In the genomic region with DNA sequence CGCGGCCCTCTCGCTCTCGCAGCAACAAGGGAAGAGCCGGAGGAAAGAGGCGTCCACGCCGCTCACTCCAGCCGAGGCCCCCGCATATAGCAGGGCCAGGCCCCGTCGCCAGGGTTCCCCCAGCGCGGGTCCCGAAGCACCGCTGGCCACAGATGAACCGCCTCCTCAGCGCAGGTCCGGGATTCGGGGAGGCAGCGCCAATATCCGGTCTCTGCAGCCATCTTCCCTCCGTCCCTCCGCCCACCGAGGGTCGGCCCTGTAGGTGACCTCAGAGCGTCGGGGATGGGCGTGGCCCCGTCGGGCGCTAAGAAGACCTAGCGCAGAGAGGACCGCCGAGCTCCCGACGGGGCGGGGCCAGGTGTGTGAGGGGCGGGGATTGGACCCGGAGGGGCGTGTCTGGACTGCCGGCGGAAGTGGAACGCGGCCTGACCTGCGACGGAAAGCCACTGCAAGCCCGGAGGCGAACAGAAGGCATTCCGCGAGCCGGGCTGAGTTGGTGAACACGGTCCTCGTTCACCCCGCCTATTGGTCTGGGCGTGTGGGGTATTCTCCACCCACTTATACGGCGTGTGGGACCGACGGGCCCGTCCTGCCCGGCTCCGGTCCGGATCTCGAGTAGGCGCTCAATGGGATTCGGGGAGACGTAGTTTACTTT, we compare ENCODE assay signal across 1 cellular context.
TF ChIP-seq lines count a peak whose summit lies in the region.

No MANE protein-coding gene starts in this region.

TF ChIP-seq in H1, 55 proteins besides CTCF, POLR2A, EP300 and RAD21:
- TF ChIP-seq SAP30 (IDR thresholded peaks at IDR 0.05; ENCODE audit: insufficient read depth, insufficient replicate concordance, low read length): no peak
- no peak for TF ChIP-seq SP2 (IDR thresholded peaks at IDR 0.05; ENCODE audit: low read length)
- TF ChIP-seq SP1 (IDR thresholded peaks at IDR 0.05; ENCODE audit: low read depth, low read length): 0 out of 2 replicates have a peak, but pooled peaks have one; percentile 54
- peak; percentile 89 for TF ChIP-seq ASH2L (IDR thresholded peaks at IDR 0.05; ENCODE audit: low read length)
- no peak; the same call in 1 of the 2 replicates for TF ChIP-seq KDM5A (IDR thresholded peaks at IDR 0.05; ENCODE audit: low read length)
- no peak for TF ChIP-seq SIRT6 (IDR thresholded peaks at IDR 0.05; ENCODE audit: low read length)
- peak; percentile 85 for TF ChIP-seq PHF8 (conservative IDR thresholded peaks at IDR 0.05; ENCODE audit: low read depth, low read length)
- TF ChIP-seq BACH1 (IDR thresholded peaks at IDR 0.05; ENCODE audit: low read length): no peak
- TF ChIP-seq SP4 (IDR thresholded peaks at IDR 0.05; ENCODE audit: low read length): peak; percentile 54; the same call in 1 of the 2 replicates
- no peak for TF ChIP-seq HDAC6 (IDR thresholded peaks at IDR 0.05; ENCODE audit: low read depth, low read length)
- TF ChIP-seq CREB1 (IDR thresholded peaks at IDR 0.05): peak; percentile 89
- TF ChIP-seq YY1 (IDR thresholded peaks at IDR 0.05; ENCODE audit: low read depth, low read length): peak; percentile 90
- no peak for TF ChIP-seq CHD1 (IDR thresholded peaks at IDR 0.05; ENCODE audit: low read depth, low read length)
- TF ChIP-seq SIN3A (conservative IDR thresholded peaks at IDR 0.05 in 1 of 2, IDR thresholded peaks at IDR 0.05 in 1 of 2; ENCODE audit: low read depth in 1 of 2, low read length in 2 of 2): peak in 1 of 2 experiments; percentile 63; a peak in 1 of 4 replicates
- no peak for TF ChIP-seq SUZ12 (IDR thresholded peaks at IDR 0.05; ENCODE audit: low read length)
- no peak for TF ChIP-seq GABPA (IDR thresholded peaks at IDR 0.05; ENCODE audit: borderline replicate concordance, insufficient read depth, low read length)
- TF ChIP-seq GTF2F1 (IDR thresholded peaks at IDR 0.05; ENCODE audit: borderline replicate concordance, low read depth, low read length): 0 out of 2 replicates have a peak, but pooled peaks have one; percentile 63
- TF ChIP-seq TAF1 (IDR thresholded peaks at IDR 0.05; ENCODE audit: low read depth, low read length): peak; percentile 98
- TF ChIP-seq MAFK (IDR thresholded peaks at IDR 0.05; ENCODE audit: low read depth, low read length): no peak
- no peak for TF ChIP-seq CEBPB (IDR thresholded peaks at IDR 0.05; ENCODE audit: low read depth, low read length)
- TF ChIP-seq NANOG (IDR thresholded peaks at IDR 0.05; ENCODE audit: insufficient read depth, low read depth, low read length, poor library complexity, severe bottlenecking): no peak
- peak; percentile 79 for TF ChIP-seq TEAD4 (IDR thresholded peaks at IDR 0.05; ENCODE audit: low read depth, low read length)
- no peak for TF ChIP-seq EZH2 (IDR thresholded peaks at IDR 0.05; ENCODE audit: low read depth, low read length, severe bottlenecking)
- TF ChIP-seq, protein P1, sequence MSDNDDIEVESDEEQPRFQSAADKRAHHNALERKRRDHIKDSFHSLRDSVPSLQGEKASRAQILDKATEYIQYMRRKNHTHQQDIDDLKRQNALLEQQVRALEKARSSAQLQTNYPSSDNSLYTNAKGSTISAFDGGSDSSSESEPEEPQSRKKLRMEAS (IDR thresholded peaks at IDR 0.05): peak; percentile 67
- no peak for TF ChIP-seq ZNF274 (IDR thresholded peaks at IDR 0.05; ENCODE audit: borderline replicate concordance, extremely low read depth, low read length)
- TF ChIP-seq RFX5 (IDR thresholded peaks at IDR 0.05; ENCODE audit: borderline replicate concordance, low read depth, low read length): no peak
- peak; percentile 81 for TF ChIP-seq TAF7 (optimal IDR thresholded peaks at IDR 0.05; ENCODE audit: borderline replicate concordance, low read depth, low read length)
- TF ChIP-seq TBP (IDR thresholded peaks at IDR 0.05; ENCODE audit: low read depth, low read length): peak; percentile 93
- no peak for TF ChIP-seq FOSL1 (IDR thresholded peaks at IDR 0.05; ENCODE audit: insufficient read depth, low read depth, low read length)
- 0 out of 2 replicates have a peak, but pooled peaks have one; percentile 5 for TF ChIP-seq EGR1 (IDR thresholded peaks at IDR 0.05; ENCODE audit: borderline replicate concordance, low read depth, low read length)
- peak; percentile 100 for TF ChIP-seq POLR2AphosphoS5 (IDR thresholded peaks at IDR 0.05; ENCODE audit: low read depth, low read length)
- no peak for TF ChIP-seq JUND (IDR thresholded peaks at IDR 0.05; ENCODE audit: low read length)
- TF ChIP-seq SIX5 (IDR thresholded peaks at IDR 0.05; ENCODE audit: low read depth, low read length): no peak
